In the genomic region with DNA sequence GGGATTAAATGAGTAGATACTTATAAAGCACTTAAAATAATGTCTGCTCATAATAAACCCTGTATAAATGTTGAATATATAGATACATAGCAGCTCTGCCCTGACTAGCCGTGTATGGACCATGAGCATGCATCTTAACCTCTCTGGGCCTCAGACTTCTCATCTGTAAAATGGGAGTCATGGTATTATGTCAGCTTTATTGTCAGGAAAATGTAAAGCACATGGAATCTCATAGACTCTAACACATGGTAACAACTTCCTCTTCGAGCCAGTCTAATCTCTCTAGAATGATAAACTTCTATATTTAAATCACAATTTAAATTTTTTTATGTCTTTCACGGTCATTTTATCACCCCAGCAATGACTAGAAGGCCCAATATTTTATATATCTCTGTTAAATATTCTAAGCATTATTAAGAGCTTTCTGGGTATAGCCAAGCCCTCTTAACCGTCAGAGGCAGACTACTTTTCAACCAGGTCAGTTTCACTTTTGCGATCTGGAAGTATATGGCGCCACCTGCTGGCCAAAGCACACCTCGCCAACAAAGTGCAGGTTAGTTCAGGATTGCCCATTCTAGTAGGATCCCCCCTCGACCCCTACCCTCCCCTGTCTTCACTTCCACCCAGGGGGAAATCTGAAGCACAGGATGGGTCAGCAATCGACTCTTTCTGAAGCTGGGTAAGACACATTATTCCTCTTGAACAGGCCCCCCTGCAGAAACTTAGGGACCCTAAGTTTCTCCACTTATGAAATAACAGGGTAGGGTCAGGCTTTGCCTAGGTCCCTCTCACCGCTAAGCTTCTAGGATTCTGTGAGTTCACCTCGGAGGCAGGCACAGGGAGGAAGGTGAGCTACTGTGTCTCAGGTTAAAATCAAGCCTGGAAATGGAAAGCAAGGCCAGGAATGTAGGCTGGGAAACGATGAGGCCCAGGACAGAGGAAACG, we compare ENCODE assay signal across 8 cellular contexts. TPM values are rescaled to one million over a fixed set of nuclear protein-coding genes. Genes with fewer than 3 reads are reported as not detected.
DNase-seq lines count a peak whose midpoint lies in the region; ATAC-seq, FAIRE-seq and TF ChIP-seq lines count a peak whose summit lies in the region.

No MANE protein-coding gene starts in this region.

- no peaks in the 10 kb centered on the region for H3K9me2 ChIP-seq in OCI-LY7 (ENCODE audit: insufficient read depth, low read length)

- H3K36me3 ChIP-seq in OCI-LY7 (ENCODE audit: insufficient read depth, low read length): no peaks in the 10 kb centered on the region

- peaks cover 10 to 42% (median 18%) of the 10 kb centered on the region in 4 donors for H3K4me1 Mint-ChIP-seq in naive thymus-derived CD8-positive, alpha-beta T cell
- H3K4me1 Mint-ChIP-seq in stimulated activated naive B cell treated with anti-CD40 and anti-IgM and Interleukin-4, amounts not matched to agents 10 μg/mL and 1 μg/mL and 100 μg/mL, for 72 hours: peaks cover 44 to 75% of the 10 kb centered on the region in 2 donors

- ATAC-seq in GM21447 (IDR thresholded peaks at IDR 0.05; ENCODE audit: unreplicated experiment) (peak; percentile 80), esophagus mucosa (peak; percentile 83)
- ATAC-seq in naive thymus-derived CD8-positive, alpha-beta T cell: peak; percentile 83 to 92
- ATAC-seq in stimulated activated naive B cell treated with anti-CD40 and anti-IgM and Interleukin-4, amounts not matched to agents 10 μg/mL and 1 μg/mL and 100 μg/mL, for 72 hours (replicated peaks): peak; percentile 85 to 86

- H3K4me2 ChIP-seq in OCI-LY7 (ENCODE audit: low read length): peak overlapping the region; percentile 70

- H3K79me2 ChIP-seq in OCI-LY7 (ENCODE audit: insufficient read depth, low read depth, low read length): no peaks in the 10 kb centered on the region

- H3K27me3 Mint-ChIP-seq in naive thymus-derived CD8-positive, alpha-beta T cell: no peaks in the 10 kb centered on the region
- H3K27me3 Mint-ChIP-seq in stimulated activated naive B cell treated with anti-CD40 and anti-IgM and Interleukin-4, amounts not matched to agents 10 μg/mL and 1 μg/mL and 100 μg/mL, for 72 hours: no peaks in the 10 kb centered on the region

- H3K4me3 Mint-ChIP-seq in naive thymus-derived CD8-positive, alpha-beta T cell: peak overlapping the region; percentile 63 to 82 (median 72)
- H3K4me3 Mint-ChIP-seq in stimulated activated naive B cell treated with anti-CD40 and anti-IgM and Interleukin-4, amounts not matched to agents 10 μg/mL and 1 μg/mL and 100 μg/mL, for 72 hours: peak overlapping the region; percentile 45 to 58

- FAIRE-seq in HTR-8/SVneo (lab: Jason Lieb, UNC): no peak

- intact Hi-C loops in OCI-LY7 (cut with micrococcal nuclease; ENCODE audit: unreplicated experiment): loop anchor here (1.0 to 5.0 kb wide), 8 partner anchors 29 to 674 kb away; no protein-coding TSS in a partner anchor

- peak overlapping the region; percentile 74; the same call in 1 of the 2 replicates for H2AFZ ChIP-seq in OCI-LY7 (ENCODE audit: low read length)

- H3K4me1 ChIP-seq in OCI-LY7 (ENCODE audit: insufficient read depth, low read length, poor library complexity, severe bottlenecking): peaks cover 57% of the 10 kb centered on the region

- POLR2A ChIA-PET in OCI-LY7 (lab: Charles Lee): interaction anchor here (0.5 to 3.3 kb wide), 12 partner anchors 10 to 632 kb away, joined by 3 to 40 read pairs (median 4); partner anchors contain the start of gene FLI1
- POLR2A ChIA-PET in naive thymus-derived CD8-positive, alpha-beta T cell (lab: Charles Lee): interaction anchor here (0.7 to 1.5 kb wide), 6 partner anchors 14 to 309 kb away, joined by 3 to 6 read pairs (median 3); no protein-coding TSS in a partner anchor

- BruUV-seq in OCI-LY7 (replicated peaks; lab: Mats Ljungman, UMichigan): no TSS peak

- peak overlapping the region; percentile 71 for H3K27ac ChIP-seq in OCI-LY7 (ENCODE audit: low read depth, low read length, poor library complexity, severe bottlenecking)

- peak overlapping the region; percentile 37 for H3K4me3 ChIP-seq in OCI-LY7 (ENCODE audit: low read depth, low read length, poor library complexity, severe bottlenecking)

- peak; percentile 69 for DNase-seq in DMS153 (lab: John Stamatoyannopoulos, UW)
- peak; percentile 59 for DNase-seq in HTR-8/SVneo (ENCODE audit: insufficient read length, low spot score)
- peak; percentile 91 for DNase-seq in OCI-LY7 (ENCODE audit: low spot score)
- DNase-seq in activated T-cell treated with anti-CD3 and anti-CD28 coated beads for 1 hour (ENCODE audit: low read depth): peak; percentile 91
- DNase-seq in naive thymus-derived CD8-positive, alpha-beta T cell: peak; percentile 71 to 91 (median 82)
- DNase-seq in stimulated activated naive B cell treated with anti-CD40 and anti-IgM and Interleukin-4, amounts not matched to agents 10 μg/mL and 1 μg/mL and 100 μg/mL, for 72 hours: peak; percentile 72

- H3K27ac Mint-ChIP-seq in naive thymus-derived CD8-positive, alpha-beta T cell: peak overlapping the region; percentile 47 to 91 (median 85)
- peak overlapping the region; percentile 86 for H3K27ac Mint-ChIP-seq in stimulated activated naive B cell treated with anti-CD40 and anti-IgM and Interleukin-4, amounts not matched to agents 10 μg/mL and 1 μg/mL and 100 μg/mL, for 72 hours

- H3K9me3 ChIP-seq in OCI-LY7 (ENCODE audit: low read length): no peaks in the 10 kb centered on the region

- H3K9me3 Mint-ChIP-seq in naive thymus-derived CD8-positive, alpha-beta T cell: no peaks in the 10 kb centered on the region
- H3K9me3 Mint-ChIP-seq in stimulated activated naive B cell treated with anti-CD40 and anti-IgM and Interleukin-4, amounts not matched to agents 10 μg/mL and 1 μg/mL and 100 μg/mL, for 72 hours: peaks cover 0 to 2% of the 10 kb centered on the region in 2 donors

- CTCF ChIA-PET in OCI-LY7 (lab: Charles Lee; ENCODE audit: unreplicated experiment): interaction anchor here (0.6 to 2.3 kb wide), 17 partner anchors 9 to 982 kb away, joined by 3 to 11 read pairs (median 4); no protein-coding TSS in a partner anchor

- no peaks in the 10 kb centered on the region for H4K20me1 ChIP-seq in OCI-LY7 (ENCODE audit: insufficient read depth, low read length)

- peak; percentile 99 for TF ChIP-seq CTCF in OCI-LY7 (conservative IDR thresholded peaks at IDR 0.05; ENCODE audit: low read length)

- peaks cover 0 to 2% (median 0%) of the 10 kb centered on the region in 3 donors for H3K36me3 Mint-ChIP-seq in naive thymus-derived CD8-positive, alpha-beta T cell
- H3K36me3 Mint-ChIP-seq in stimulated activated naive B cell treated with anti-CD40 and anti-IgM and Interleukin-4, amounts not matched to agents 10 μg/mL and 1 μg/mL and 100 μg/mL, for 72 hours: peaks cover 4 to 15% of the 10 kb centered on the region in 2 donors

RNA-seq across cellular contexts. Expression of gene KCNJ1, which starts 36.0 kb away (rescaled TPM):
- total RNA-seq in OCI-LY7 (2014; rRNA removed; shearing (Covaris generic)): 0.06 TPM in 1 of 2 replicates, not detected in the other
- total RNA-seq in OCI-LY7 (2022): 0.11 TPM in 1 of 2 replicates, not detected in the other
- total RNA-seq in esophagus mucosa: not detected
- not detected for total RNA-seq in naive thymus-derived CD8-positive, alpha-beta T cell
- polyA plus RNA-seq in naive thymus-derived CD8-positive, alpha-beta T cell: not detected

Comparison
In these comparisons a context has a peak if more than half of its experiments do, and no peak if none do; other contexts are left out.
1. Peak in every context shown above with its lines: DNase-seq, ATAC-seq, H3K4me3 ChIP-seq and H3K27ac ChIP-seq.